19 cellular contexts compared by ENCODE assay signal in the genomic region with DNA sequence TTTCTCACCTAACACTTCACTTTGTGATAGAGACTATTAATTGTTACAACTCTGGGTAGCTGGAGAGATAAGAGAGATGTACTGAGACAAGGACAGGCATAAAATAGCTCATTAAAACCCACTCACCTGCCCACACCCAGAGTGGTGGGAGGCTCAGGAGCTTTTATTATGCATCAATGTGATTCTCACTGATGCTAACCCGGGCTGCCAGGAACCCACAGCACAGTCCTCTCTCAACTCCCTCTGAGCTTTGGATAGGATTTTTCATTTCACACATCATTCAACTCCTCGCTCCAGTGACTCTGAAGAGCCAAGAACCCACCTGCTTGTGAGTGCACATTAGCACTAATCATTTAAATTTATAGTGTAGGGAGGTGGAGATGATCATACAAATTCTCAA.
A peak's percentile ranks its signal among the peaks of the same experiment; 100 is the strongest.
DNase-seq lines count a peak whose midpoint lies in the region; ATAC-seq and TF ChIP-seq lines count a peak whose summit lies in the region.
"Had no signal": no experiment of that assay in that cellular context is flagged by ENCODE, and none has a peak within 500 bp of the region (broad histone marks: within the 10 kb centered on the region; RNA-seq: fewer than 3 reads in every experiment).

No MANE protein-coding gene starts in this region.

- H3K9me2 ChIP-seq in Loucy (replicated peaks; ENCODE audit: low read depth, low read length): no peaks in the 10 kb centered on the region
- H3K9me2 ChIP-seq: SK-N-SH had no signal

- H3K4me2 ChIP-seq in Loucy (ENCODE audit: low read depth, low read length, poor library complexity, severe bottlenecking): no peak overlapping the region
- H3K4me2 ChIP-seq: SK-N-SH, smooth muscle cell had no signal

- TF ChIP-seq EP300 in upper lobe of left lung (IDR thresholded peaks at IDR 0.05): no peak

- ATAC-seq in upper lobe of left lung (ENCODE audit: low FRiP score in 2 of 2) (no peak), GM18867 (IDR thresholded peaks at IDR 0.05; ENCODE audit: unreplicated experiment) (no peak)
- ATAC-seq: activated T-helper 17 cell treated with anti-CD3 and anti-CD28 coated beads, Interleukin-2, amount 50 U/mL, for 72 hours; heart left ventricle; left cardiac atrium had no signal

- H3K4me3 ChIP-seq in Loucy (ENCODE audit: low read length, poor library complexity, severe bottlenecking): no peak overlapping the region
- no peak overlapping the region for H3K4me3 ChIP-seq in upper lobe of left lung
- H3K4me3 ChIP-seq: dorsolateral prefrontal cortex, heart left ventricle, smooth muscle cell, thoracic aorta had no signal

- H3K9ac ChIP-seq in Loucy (ENCODE audit: low read depth, low read length, poor library complexity, severe bottlenecking): no peak overlapping the region
- H3K9ac ChIP-seq: SK-N-SH had no signal

- H3K27me3 ChIP-seq in Loucy (ENCODE audit: insufficient read depth, low read length, poor library complexity, severe bottlenecking): no peaks in the 10 kb centered on the region
- H3K27me3 ChIP-seq in upper lobe of left lung: no peaks in the 10 kb centered on the region
- H3K27me3 ChIP-seq: heart left ventricle had no signal

- DNase-seq in NCI-H1694 (lab: John Stamatoyannopoulos, UW) (peak; percentile 45), NCI-H510A treated with DMSO at 0.1 percent for 48 hours (lab: John Stamatoyannopoulos, UW) (peak; percentile 91), left kidney (ENCODE audit: low read depth, low spot score) (peak; percentile 76), upper lobe of left lung (no peak), DMS 273 (lab: John Stamatoyannopoulos, UW; ENCODE audit: unreplicated experiment) (no peak)
- DNase-seq: activated CD4-positive, alpha-beta T cell treated with anti-CD3 and anti-CD28 coated beads, Interleukin-2, amount 10 ng/mL, durations not matched to agents 7 days and 5 days; CD4-positive, CD25-positive, alpha-beta regulatory T cell; dorsolateral prefrontal cortex; heart left ventricle; IMR-90; left cardiac atrium; SK-N-SH; stimulated activated CD4-positive, alpha-beta T cell treated with anti-CD3 and anti-CD28 coated beads, Interleukin-4, amount 100 ng/mL, for 1 hour; stimulated activated naive CD4-positive, alpha-beta T cell treated with Interleukin-2 at 50 U/mL for 16 hours had no signal

- 86 to 89% methylated on average over 2 of the region's 2 CpGs for WGBS in upper lobe of left lung, 2 donors

- no peak for TF ChIP-seq CTCF in Loucy (conservative IDR thresholded peaks at IDR 0.05; ENCODE audit: low read length)
- no peak for TF ChIP-seq CTCF in upper lobe of left lung (IDR thresholded peaks at IDR 0.05)

- H2AFZ ChIP-seq in Loucy (ENCODE audit: low read length): peak overlapping the region; percentile 37; the same call in 1 of the 2 replicates

- TF ChIP-seq POLR2A in upper lobe of left lung (IDR thresholded peaks at IDR 0.05): no peak

- no peak overlapping the region for H3K27ac ChIP-seq in upper lobe of left lung
- H3K27ac ChIP-seq: dorsolateral prefrontal cortex, heart left ventricle, thoracic aorta had no signal

- no peaks in the 10 kb centered on the region for H3K36me3 ChIP-seq in Loucy (ENCODE audit: insufficient read depth, low read length)
- H3K36me3 ChIP-seq in upper lobe of left lung: no peaks in the 10 kb centered on the region
- H3K36me3 ChIP-seq: heart left ventricle, thoracic aorta had no signal

- H3K79me2 ChIP-seq in Loucy (ENCODE audit: insufficient read depth, low read length): no peaks in the 10 kb centered on the region

- no peaks in the 10 kb centered on the region for H3K9me3 ChIP-seq in Loucy (ENCODE audit: insufficient read depth, low read depth, low read length)
- no peaks in the 10 kb centered on the region for H3K9me3 ChIP-seq in upper lobe of left lung
- H3K9me3 ChIP-seq: SK-N-SH, thoracic aorta had no signal

- H3K4me1 ChIP-seq in Loucy (ENCODE audit: insufficient read depth, low read length, poor library complexity, severe bottlenecking): peaks cover 27% of the 10 kb centered on the region
- H3K4me1 ChIP-seq in upper lobe of left lung: peaks cover 0 to 3% (median 0%) of the 10 kb centered on the region in 4 donors
- H3K4me1 ChIP-seq: heart left ventricle had no signal

- no peaks in the 10 kb centered on the region for H3F3A ChIP-seq in Loucy (ENCODE audit: low read depth)

- no peaks in the 10 kb centered on the region for H4K20me1 ChIP-seq in Loucy (ENCODE audit: insufficient read depth, low read length, poor library complexity, severe bottlenecking)

Comparison
In these comparisons a context has a peak if more than half of its experiments do, and no peak if none do; other contexts are left out.
1. DNase-seq: peak in NCI-H1694 (single experiment), NCI-H510A treated with DMSO at 0.1 percent for 48 hours (single experiment) and left kidney (single experiment); none in upper lobe of left lung (0 of 2) and DMS 273 (single experiment).